8 cellular contexts compared by ENCODE assay signal in genomic region chr1:167221804-167222610, GRCh38. TPM values are rescaled to one million over a fixed set of nuclear protein-coding genes. Genes with fewer than 3 reads are reported as not detected.
DNase-seq lines count a peak whose midpoint lies in the region; TF ChIP-seq lines count a peak whose summit lies in the region.

No MANE protein-coding gene starts in this region.

- under 1% methylated on average over 46 of the region's 46 CpGs for WGBS in thymus

- H3K4me3 Mint-ChIP-seq in glutamatergic neuron (ENCODE audit: unreplicated experiment): peak overlapping the region; percentile 91
- peak overlapping the region; percentile 92 for H3K4me3 Mint-ChIP-seq in osteocyte (ENCODE audit: unreplicated experiment)

- H3K9me3 ChIP-seq in Loucy (ENCODE audit: insufficient read depth, low read depth, low read length) (no peaks in the 10 kb centered on the region), thymus (ENCODE audit: control insufficient read depth) (no peaks in the 10 kb centered on the region)

- no peak for TF ChIP-seq CTCF in Loucy (conservative IDR thresholded peaks at IDR 0.05; ENCODE audit: low read length)
- TF ChIP-seq CTCF in glutamatergic neuron (IDR thresholded peaks at IDR 0.05; ENCODE audit: partially characterized antibody, unreplicated experiment): no peak
- TF ChIP-seq CTCF in osteocyte (IDR thresholded peaks at IDR 0.05): no peak

- H3K27ac Mint-ChIP-seq in glutamatergic neuron (ENCODE audit: unreplicated experiment): peak overlapping the region; percentile 96
- peak overlapping the region; percentile 95 for H3K27ac Mint-ChIP-seq in osteocyte (ENCODE audit: unreplicated experiment)

- H3K4me1 ChIP-seq in Loucy (ENCODE audit: insufficient read depth, low read length, poor library complexity, severe bottlenecking): peaks cover 59% of the 10 kb centered on the region
- H3K4me1 ChIP-seq in thymus (ENCODE audit: control insufficient read depth, insufficient read depth, low read length): peaks cover 4% of the 10 kb centered on the region

- H3K4me3 ChIP-seq in Loucy (ENCODE audit: low read length, poor library complexity, severe bottlenecking) (peak overlapping the region; percentile 83), thymus (ENCODE audit: low read length) (peak overlapping the region; percentile 99)

- H4K20me1 ChIP-seq in Loucy (ENCODE audit: insufficient read depth, low read length, poor library complexity, severe bottlenecking): peaks cover 52% of the 10 kb centered on the region

- H3K4me1 Mint-ChIP-seq in glutamatergic neuron (ENCODE audit: low read depth, unreplicated experiment): peaks cover 21% of the 10 kb centered on the region
- H3K4me1 Mint-ChIP-seq in osteocyte (ENCODE audit: unreplicated experiment): peaks cover 36% of the 10 kb centered on the region

- no peaks in the 10 kb centered on the region for H3K27me3 ChIP-seq in Loucy (ENCODE audit: insufficient read depth, low read length, poor library complexity, severe bottlenecking)
- no peaks in the 10 kb centered on the region for H3K27me3 ChIP-seq in thymus (ENCODE audit: control insufficient read depth, insufficient read depth)

- peak overlapping the region; percentile 86 for H3K27ac ChIP-seq in thymus (ENCODE audit: low read depth)

- DNase-seq in G401 (ENCODE audit: low spot score) (peak; percentile 74), H4 (ENCODE audit: low spot score) (peak; percentile 80), SK-N-DZ (ENCODE audit: low spot score) (peak; percentile 79), glutamatergic neuron (peak; percentile 67), osteocyte (ENCODE audit: extremely low spot score, unreplicated experiment) (no peak)
- DNase-seq in activated naive CD4-positive, alpha-beta T cell treated with anti-CD3 and anti-CD28 coated beads, Interleukin-2, amount 50 U/mL, for 16 hours: peak; percentile 65

- in situ Hi-C loops in G401 (cut with HindIII; ENCODE audit: low sequenced_read_pairs): no loop called here

- peak overlapping the region; percentile 50; the same call in 1 of the 2 replicates for H2AFZ ChIP-seq in Loucy (ENCODE audit: low read length)

- H3K36me3 ChIP-seq in Loucy (ENCODE audit: insufficient read depth, low read length): no peaks in the 10 kb centered on the region
- no peaks in the 10 kb centered on the region for H3K36me3 ChIP-seq in thymus (ENCODE audit: control insufficient read depth, insufficient read depth)

- H3K36me3 Mint-ChIP-seq in glutamatergic neuron (ENCODE audit: unreplicated experiment) (peaks cover 1% of the 10 kb centered on the region), osteocyte (ENCODE audit: unreplicated experiment) (no peaks in the 10 kb centered on the region)

- peak overlapping the region; percentile 78 for H3K9ac ChIP-seq in Loucy (ENCODE audit: low read depth, low read length, poor library complexity, severe bottlenecking)

- H3F3A ChIP-seq in Loucy (ENCODE audit: low read depth): peaks cover 11% of the 10 kb centered on the region; the same call in 1 of the 2 replicates

- H3K27me3 Mint-ChIP-seq in glutamatergic neuron (ENCODE audit: unreplicated experiment) (peaks cover 15% of the 10 kb centered on the region), osteocyte (ENCODE audit: unreplicated experiment) (no peaks in the 10 kb centered on the region)

- H3K4me2 ChIP-seq in Loucy (ENCODE audit: low read depth, low read length, poor library complexity, severe bottlenecking): peak overlapping the region; percentile 95

- peaks cover 72% of the 10 kb centered on the region for H3K79me2 ChIP-seq in Loucy (ENCODE audit: insufficient read depth, low read length)

- no peaks in the 10 kb centered on the region for H3K9me2 ChIP-seq in Loucy (replicated peaks; ENCODE audit: low read depth, low read length)

- H3K9me3 Mint-ChIP-seq in glutamatergic neuron (ENCODE audit: unreplicated experiment) (peaks cover 12% of the 10 kb centered on the region), osteocyte (ENCODE audit: unreplicated experiment) (peaks cover under 1% of the 10 kb centered on the region)

RNA-seq across cellular contexts. Expression of gene POU2F1, which starts 1.3 kb away (rescaled TPM):
- 11.3 and 19.0 TPM in 2 replicates for total RNA-seq in G401 (2014; rRNA removed; shearing (Covaris generic))
- 2.2 and 3.3 TPM in 2 replicates for total RNA-seq in H4 (2014; rRNA removed; shearing (Covaris generic))
- polyA plus RNA-seq in SK-N-DZ (2014; cell fraction: cytosol; rRNA removed): 9.5 and 11.5 TPM in 2 replicates
- polyA plus RNA-seq in SK-N-DZ (2014; cell fraction: nucleus; rRNA removed): 5.9 and 9.3 TPM in 2 replicates
- total RNA-seq in glutamatergic neuron (ENCODE audit: unreplicated experiment) (37.7 TPM), osteocyte (15.3 and 17.9 TPM in 2 replicates)
- 2.6 TPM for polyA plus RNA-seq in thymus
